In the genomic region with DNA sequence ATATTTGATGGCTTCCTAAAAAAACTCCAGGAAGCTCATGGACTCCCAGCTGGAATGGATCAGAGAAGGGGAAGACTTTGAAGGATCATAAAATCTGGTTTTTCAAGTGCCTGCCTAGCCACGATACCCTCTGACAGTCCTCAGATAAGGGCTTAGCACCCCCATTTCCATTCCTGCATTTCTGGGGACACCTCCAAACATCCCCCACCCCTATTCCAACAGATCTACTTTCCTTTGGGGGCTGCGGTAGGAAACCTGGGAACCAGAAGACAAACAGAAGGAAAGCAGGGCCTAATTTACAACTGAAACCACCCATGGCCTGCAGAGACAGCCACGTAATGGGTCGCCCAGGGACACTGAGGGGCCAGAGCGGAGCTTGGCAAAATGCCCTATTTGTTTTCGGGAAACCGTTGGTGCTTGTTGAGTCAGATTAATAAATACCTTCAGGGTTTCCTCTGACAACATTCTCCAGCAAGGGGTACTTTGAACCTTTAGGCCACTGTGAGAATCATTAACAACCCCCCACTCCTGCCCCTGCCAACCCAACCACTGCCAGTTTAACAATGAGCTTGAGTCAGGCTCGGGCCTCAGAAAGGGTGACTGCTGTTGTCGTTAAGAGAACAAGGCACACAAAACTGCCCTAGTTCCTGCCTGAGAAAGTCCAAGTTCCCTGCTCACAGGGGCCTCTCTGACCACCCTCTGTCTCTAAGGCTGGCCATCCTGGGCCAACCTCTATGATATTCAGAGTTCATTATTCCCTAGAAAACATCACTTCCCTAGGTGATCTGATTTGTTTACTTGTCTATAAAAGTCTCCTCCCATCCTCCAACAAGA, we compare ENCODE assay signal across 1 cellular context.
TF ChIP-seq lines count a peak whose summit lies in the region.

No MANE protein-coding gene starts in this region.

TF ChIP-seq in liver, 16 proteins besides CTCF, POLR2A, EP300 and RAD21 (continued from another document):
- TF ChIP-seq YY1 (IDR thresholded peaks at IDR 0.05) (peak; percentile 82), RXRA (IDR thresholded peaks at IDR 0.05) (peak; percentile 97 to 98), HNF4A (conservative IDR thresholded peaks at IDR 0.05) (peak; percentile 94 to 95), EGR1 (IDR thresholded peaks at IDR 0.05; ENCODE audit: low read depth in 2 of 2) (peak in 1 of 2 donors; percentile 28), NR2F2 (IDR thresholded peaks at IDR 0.05) (peak; percentile 70), FOXA1 (IDR thresholded peaks at IDR 0.05) (no peak), GABPA (IDR thresholded peaks at IDR 0.05 in 1 of 2, conservative IDR thresholded peaks at IDR 0.05 in 1 of 2) (peak in 1 of 2 donors; percentile 57)
- TF ChIP-seq, protein P1, sequence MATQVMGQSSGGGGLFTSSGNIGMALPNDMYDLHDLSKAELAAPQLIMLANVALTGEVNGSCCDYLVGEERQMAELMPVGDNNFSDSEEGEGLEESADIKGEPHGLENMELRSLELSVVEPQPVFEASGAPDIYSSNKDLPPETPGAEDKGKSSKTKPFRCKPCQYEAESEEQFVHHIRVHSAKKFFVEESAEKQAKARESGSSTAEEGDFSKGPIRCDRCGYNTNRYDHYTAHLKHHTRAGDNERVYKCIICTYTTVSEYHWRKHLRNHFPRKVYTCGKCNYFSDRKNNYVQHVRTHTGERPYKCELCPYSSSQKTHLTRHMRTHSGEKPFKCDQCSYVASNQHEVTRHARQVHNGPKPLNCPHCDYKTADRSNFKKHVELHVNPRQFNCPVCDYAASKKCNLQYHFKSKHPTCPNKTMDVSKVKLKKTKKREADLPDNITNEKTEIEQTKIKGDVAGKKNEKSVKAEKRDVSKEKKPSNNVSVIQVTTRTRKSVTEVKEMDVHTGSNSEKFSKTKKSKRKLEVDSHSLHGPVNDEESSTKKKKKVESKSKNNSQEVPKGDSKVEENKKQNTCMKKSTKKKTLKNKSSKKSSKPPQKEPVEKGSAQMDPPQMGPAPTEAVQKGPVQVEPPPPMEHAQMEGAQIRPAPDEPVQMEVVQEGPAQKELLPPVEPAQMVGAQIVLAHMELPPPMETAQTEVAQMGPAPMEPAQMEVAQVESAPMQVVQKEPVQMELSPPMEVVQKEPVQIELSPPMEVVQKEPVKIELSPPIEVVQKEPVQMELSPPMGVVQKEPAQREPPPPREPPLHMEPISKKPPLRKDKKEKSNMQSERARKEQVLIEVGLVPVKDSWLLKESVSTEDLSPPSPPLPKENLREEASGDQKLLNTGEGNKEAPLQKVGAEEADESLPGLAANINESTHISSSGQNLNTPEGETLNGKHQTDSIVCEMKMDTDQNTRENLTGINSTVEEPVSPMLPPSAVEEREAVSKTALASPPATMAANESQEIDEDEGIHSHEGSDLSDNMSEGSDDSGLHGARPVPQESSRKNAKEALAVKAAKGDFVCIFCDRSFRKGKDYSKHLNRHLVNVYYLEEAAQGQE (IDR thresholded peaks at IDR 0.05), result peak; percentile 87
- TF ChIP-seq, protein P2, sequence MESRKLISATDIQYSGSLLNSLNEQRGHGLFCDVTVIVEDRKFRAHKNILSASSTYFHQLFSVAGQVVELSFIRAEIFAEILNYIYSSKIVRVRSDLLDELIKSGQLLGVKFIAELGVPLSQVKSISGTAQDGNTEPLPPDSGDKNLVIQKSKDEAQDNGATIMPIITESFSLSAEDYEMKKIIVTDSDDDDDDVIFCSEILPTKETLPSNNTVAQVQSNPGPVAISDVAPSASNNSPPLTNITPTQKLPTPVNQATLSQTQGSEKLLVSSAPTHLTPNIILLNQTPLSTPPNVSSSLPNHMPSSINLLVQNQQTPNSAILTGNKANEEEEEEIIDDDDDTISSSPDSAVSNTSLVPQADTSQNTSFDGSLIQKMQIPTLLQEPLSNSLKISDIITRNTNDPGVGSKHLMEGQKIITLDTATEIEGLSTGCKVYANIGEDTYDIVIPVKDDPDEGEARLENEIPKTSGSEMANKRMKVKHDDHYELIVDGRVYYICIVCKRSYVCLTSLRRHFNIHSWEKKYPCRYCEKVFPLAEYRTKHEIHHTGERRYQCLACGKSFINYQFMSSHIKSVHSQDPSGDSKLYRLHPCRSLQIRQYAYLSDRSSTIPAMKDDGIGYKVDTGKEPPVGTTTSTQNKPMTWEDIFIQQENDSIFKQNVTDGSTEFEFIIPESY (IDR thresholded peaks at IDR 0.05), result peak; percentile 89
